8 cellular contexts compared by ENCODE assay signal in the genomic region with DNA sequence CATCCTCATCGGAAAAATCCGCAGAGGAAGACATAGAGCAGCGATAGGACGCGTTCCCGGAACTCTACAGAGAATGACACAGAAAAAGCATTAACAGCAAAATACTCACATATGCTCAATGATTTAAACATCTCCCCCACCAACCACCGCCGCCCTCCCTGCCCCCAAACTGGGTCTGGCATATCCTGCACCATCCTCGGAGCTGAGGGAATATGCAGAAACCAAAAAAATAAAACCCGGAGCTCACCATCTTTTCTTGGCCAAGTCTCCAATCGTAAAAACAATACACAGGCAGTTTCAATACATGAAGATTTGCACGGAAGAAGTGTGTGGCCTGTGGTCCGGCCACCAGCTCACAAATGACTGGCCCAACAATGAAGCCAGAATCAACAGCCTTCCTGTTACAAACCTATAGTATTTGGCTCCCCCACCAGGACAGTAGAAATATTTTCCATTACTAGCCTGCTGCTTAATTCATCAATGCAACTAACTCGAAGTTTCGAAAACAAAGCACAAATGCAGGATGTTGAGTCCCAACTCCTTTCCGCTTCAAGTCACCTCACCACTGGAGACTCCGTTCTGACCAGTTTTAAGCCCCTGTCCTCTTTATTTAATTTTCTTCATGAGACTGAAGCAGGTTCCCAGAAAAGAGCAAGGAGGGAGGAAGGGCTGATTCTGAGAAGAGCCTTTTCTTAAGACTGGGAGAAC.
A peak's percentile ranks its signal among the peaks of the same experiment; 100 is the strongest.
DNase-seq lines count a peak whose midpoint lies in the region; ATAC-seq and TF ChIP-seq lines count a peak whose summit lies in the region.

No MANE protein-coding gene starts in this region.

- TF ChIP-seq POLR2A in GM19099 (IDR thresholded peaks at IDR 0.05; ENCODE audit: extremely low read depth, insufficient read length, low read depth) = peak; percentile 50

- no peak overlapping the region for H3K27ac Mint-ChIP-seq in activated naive CD8-positive, alpha-beta T cell treated with anti-CD3 and anti-CD28 coated beads for 36 hours

- no peaks in the 10 kb centered on the region for H3K9me3 Mint-ChIP-seq in activated naive CD8-positive, alpha-beta T cell treated with anti-CD3 and anti-CD28 coated beads for 36 hours

- DNase-seq in DMS153 (lab: John Stamatoyannopoulos, UW) (peak; percentile 80), NCI-H748 (lab: John Stamatoyannopoulos, UW; ENCODE audit: unreplicated experiment) (peak; percentile 67), Right ventricle myocardium superior (peak; percentile 44), omental fat pad (ENCODE audit: low spot score) (no peak), ecto neural progenitor cell (ENCODE audit: low spot score) (no peak)
- peak; percentile 49 for DNase-seq in activated naive CD8-positive, alpha-beta T cell treated with anti-CD3 and anti-CD28 coated beads for 36 hours

- intact Hi-C loops in Right ventricle myocardium superior (cut with DNase I) = loop anchor here (5.0 kb wide), 2 partner anchors 144 to 214 kb away; no protein-coding TSS in a partner anchor

- TF ChIP-seq CTCF in omental fat pad (IDR thresholded peaks at IDR 0.05) = no peak

- H3K4me3 Mint-ChIP-seq in activated naive CD8-positive, alpha-beta T cell treated with anti-CD3 and anti-CD28 coated beads for 36 hours = peak overlapping the region; percentile 68

- H3K4me1 Mint-ChIP-seq in activated naive CD8-positive, alpha-beta T cell treated with anti-CD3 and anti-CD28 coated beads for 36 hours = peaks cover 15% of the 10 kb centered on the region

- no peaks in the 10 kb centered on the region for H3K36me3 Mint-ChIP-seq in activated naive CD8-positive, alpha-beta T cell treated with anti-CD3 and anti-CD28 coated beads for 36 hours

- peaks cover 58% of the 10 kb centered on the region for H3K27me3 Mint-ChIP-seq in activated naive CD8-positive, alpha-beta T cell treated with anti-CD3 and anti-CD28 coated beads for 36 hours

- peak; percentile 92 for ATAC-seq in HG03139 (IDR thresholded peaks at IDR 0.05; ENCODE audit: unreplicated experiment)
- ATAC-seq in Right ventricle myocardium superior (ENCODE audit: poor library complexity) = peak; percentile 91
- peak; percentile 78 for ATAC-seq in omental fat pad (ENCODE audit: low FRiP score)

Comparison
In these comparisons a context has a peak if more than half of its experiments do, and no peak if none do; other contexts are left out.
1. DNase-seq: peak in DMS153 (single experiment), NCI-H748 (single experiment), activated naive CD8-positive, alpha-beta T cell treated with anti-CD3 and anti-CD28 coated beads for 36 hours (single experiment) and Right ventricle myocardium superior (single experiment); none in omental fat pad (single experiment) and ecto neural progenitor cell (single experiment).
2. Peak in every context shown above with its lines, with median percentiles within 50 percentile points of each other: ATAC-seq.